29 cellular contexts compared by ENCODE assay signal in genomic region chr10:43089519-43089918, GRCh38.
"Had no signal": no experiment of that assay in that cellular context is flagged by ENCODE, and none has a peak within 500 bp of the region (broad histone marks: within the 10 kb centered on the region; RNA-seq: fewer than 3 reads in every experiment).

No MANE protein-coding gene starts in this region.

- H3K9me3 ChIP-seq: esophagus muscularis mucosa, gastrocnemius medialis, heart left ventricle had no signal

- H3K27ac ChIP-seq: brain microvascular endothelial cell, coronary artery, dorsolateral prefrontal cortex, esophagus muscularis mucosa, foreskin keratinocyte, gastrocnemius medialis, heart left ventricle, VCaP had no signal

- H3K4me1 ChIP-seq: esophagus muscularis mucosa, foreskin keratinocyte, gastrocnemius medialis had no signal

- H3K4me3 ChIP-seq: coronary artery, dorsolateral prefrontal cortex, esophagus muscularis mucosa, gastrocnemius medialis, heart left ventricle had no signal

- H3K36me3 ChIP-seq: brain microvascular endothelial cell, esophagus muscularis mucosa, gastrocnemius medialis, heart left ventricle had no signal

- FAIRE-seq: astrocyte, TTC549 had no signal

- H3K27me3 ChIP-seq: brain microvascular endothelial cell, gastrocnemius medialis had no signal

- DNase-seq: activated CD4-positive, alpha-beta memory T cell treated with anti-CD3 and anti-CD28 coated beads, Interleukin-2, amount 10 ng/mL, durations not matched to agents 7 days and 5 days; activated CD4-positive, alpha-beta T cell treated with anti-CD3 and anti-CD28 coated beads for 1 hour; activated CD4-positive, alpha-beta T cell treated with anti-CD3 and anti-CD28 coated beads for 4 hours; activated CD4-positive, alpha-beta T cell treated with anti-CD3 and anti-CD28 coated beads, Interleukin-2, amount 10 ng/mL, durations not matched to agents 7 days and 5 days; activated CD4-positive, alpha-beta T cell treated with anti-CD3 and anti-CD28 coated beads, Interleukin-2, amount 50 U/mL, for 4 hours; activated CD8-positive, alpha-beta memory T cell treated with anti-CD3 and anti-CD28 coated beads, Interleukin-2, amount 50 U/mL, for 48 hours; activated gamma-delta T cell; activated naive CD4-positive, alpha-beta T cell; activated naive CD4-positive, alpha-beta T cell treated with anti-CD3 and anti-CD28 coated beads, Interleukin-2, amount 10 ng/mL, durations not matched to agents 7 days and 5 days; activated naive CD8-positive, alpha-beta T cell treated with anti-CD3 and anti-CD28 coated beads, Interleukin-2, amount 10 ng/mL, durations not matched to agents 7 days and 5 days; activated T-cell treated with anti-CD3 and anti-CD28 coated beads for 4 hours; activated T-cell treated with anti-CD3 and anti-CD28 coated beads, Interleukin-2, amount 50 U/mL, for 24 hours; activated T-cell treated with anti-CD3 and anti-CD28 coated beads, Interleukin-2, amount 50 U/mL, for 72 hours; amniotic stem cell; anterior cingulate cortex; brain microvascular endothelial cell; dorsolateral prefrontal cortex; effector memory CD4-positive, alpha-beta T cell; erythroblast; foreskin keratinocyte; gastrocnemius medialis; glutamatergic neuron; T-helper 2 cell had no signal
